1 cellular context compared by ENCODE assay signal in genomic region chr11:124763156-124763947, GRCh38.
TF ChIP-seq lines count a peak whose summit lies in the region.

No MANE protein-coding gene starts in this region.

TF ChIP-seq in K562, 482 proteins besides CTCF, POLR2A, EP300 and RAD21 (continued from another document):
- TF ChIP-seq RNF219 (CRISPR knock-in tag; IDR thresholded peaks at IDR 0.05), result no peak
- peak; percentile 23; the same call in 1 of the 2 replicates for TF ChIP-seq MAX (CRISPR knock-in tag; IDR thresholded peaks at IDR 0.05)
- TF ChIP-seq KLF10 (CRISPR knock-in tag; IDR thresholded peaks at IDR 0.05), result no peak
- peak; percentile 51; the same call in 1 of the 2 replicates for TF ChIP-seq CXXC5 (CRISPR knock-in tag; IDR thresholded peaks at IDR 0.05)
- TF ChIP-seq, protein P1, sequence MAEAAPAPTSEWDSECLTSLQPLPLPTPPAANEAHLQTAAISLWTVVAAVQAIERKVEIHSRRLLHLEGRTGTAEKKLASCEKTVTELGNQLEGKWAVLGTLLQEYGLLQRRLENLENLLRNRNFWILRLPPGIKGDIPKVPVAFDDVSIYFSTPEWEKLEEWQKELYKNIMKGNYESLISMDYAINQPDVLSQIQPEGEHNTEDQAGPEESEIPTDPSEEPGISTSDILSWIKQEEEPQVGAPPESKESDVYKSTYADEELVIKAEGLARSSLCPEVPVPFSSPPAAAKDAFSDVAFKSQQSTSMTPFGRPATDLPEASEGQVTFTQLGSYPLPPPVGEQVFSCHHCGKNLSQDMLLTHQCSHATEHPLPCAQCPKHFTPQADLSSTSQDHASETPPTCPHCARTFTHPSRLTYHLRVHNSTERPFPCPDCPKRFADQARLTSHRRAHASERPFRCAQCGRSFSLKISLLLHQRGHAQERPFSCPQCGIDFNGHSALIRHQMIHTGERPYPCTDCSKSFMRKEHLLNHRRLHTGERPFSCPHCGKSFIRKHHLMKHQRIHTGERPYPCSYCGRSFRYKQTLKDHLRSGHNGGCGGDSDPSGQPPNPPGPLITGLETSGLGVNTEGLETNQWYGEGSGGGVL (CRISPR knock-in tag; IDR thresholded peaks at IDR 0.05), result no peak
- no peak for TF ChIP-seq RBM22 (IDR thresholded peaks at IDR 0.05; ENCODE audit: low read depth, low read length, poor library complexity, severe bottlenecking)
- peak in 1 of 2 experiments; percentile 68; a peak in 1 of 4 replicates for TF ChIP-seq RCOR1 (IDR thresholded peaks at IDR 0.05; ENCODE audit: borderline replicate concordance in 1 of 2, low read depth in 2 of 2, low read length in 2 of 2)
- no peak for TF ChIP-seq NCOA2 (IDR thresholded peaks at IDR 0.05; ENCODE audit: partially characterized antibody in 2 of 2)
- no peak for TF ChIP-seq ETV6 (IDR thresholded peaks at IDR 0.05; ENCODE audit: borderline replicate concordance in 1 of 2, low read depth in 2 of 2, low read length in 1 of 2)
- TF ChIP-seq ETV6 (CRISPR knock-in tag; IDR thresholded peaks at IDR 0.05; ENCODE audit: borderline replicate concordance), result no peak
- TF ChIP-seq BDP1 (IDR thresholded peaks at IDR 0.05; ENCODE audit: insufficient read depth, insufficient read length), result no peak
- TF ChIP-seq ATF6 (CRISPR knock-in tag; IDR thresholded peaks at IDR 0.05), result 0 out of 2 replicates have a peak, but pooled peaks have one; percentile 59
- TF ChIP-seq SMC3 (conservative IDR thresholded peaks at IDR 0.05; ENCODE audit: insufficient read depth, low read depth, low read length), result peak; percentile 80
- no peak for TF ChIP-seq TAF1 (IDR thresholded peaks at IDR 0.05; ENCODE audit: control insufficient read depth, extremely low read depth, insufficient read depth, low read length, severe bottlenecking)
- TF ChIP-seq CTCFL (IDR thresholded peaks at IDR 0.05; ENCODE audit: borderline replicate concordance, insufficient read depth, low read depth, low read length, poor library complexity, severe bottlenecking), result peak; percentile 22
- TF ChIP-seq, protein P2, sequence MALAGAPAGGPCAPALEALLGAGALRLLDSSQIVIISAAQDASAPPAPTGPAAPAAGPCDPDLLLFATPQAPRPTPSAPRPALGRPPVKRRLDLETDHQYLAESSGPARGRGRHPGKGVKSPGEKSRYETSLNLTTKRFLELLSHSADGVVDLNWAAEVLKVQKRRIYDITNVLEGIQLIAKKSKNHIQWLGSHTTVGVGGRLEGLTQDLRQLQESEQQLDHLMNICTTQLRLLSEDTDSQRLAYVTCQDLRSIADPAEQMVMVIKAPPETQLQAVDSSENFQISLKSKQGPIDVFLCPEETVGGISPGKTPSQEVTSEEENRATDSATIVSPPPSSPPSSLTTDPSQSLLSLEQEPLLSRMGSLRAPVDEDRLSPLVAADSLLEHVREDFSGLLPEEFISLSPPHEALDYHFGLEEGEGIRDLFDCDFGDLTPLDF (CRISPR knock-in tag; IDR thresholded peaks at IDR 0.05), result no peak
- TF ChIP-seq MAZ (CRISPR knock-in tag; conservative IDR thresholded peaks at IDR 0.05 in 1 of 2, IDR thresholded peaks at IDR 0.05 in 1 of 2), result peak in 1 of 2 experiments; percentile 30; a peak in 1 of 4 replicates
- TF ChIP-seq ZNF668 (CRISPR knock-in tag; IDR thresholded peaks at IDR 0.05), result no peak
- TF ChIP-seq ELF2 (CRISPR knock-in tag; IDR thresholded peaks at IDR 0.05), result no peak
- TF ChIP-seq SAFB2 (IDR thresholded peaks at IDR 0.05; ENCODE audit: borderline replicate concordance, low read depth, low read length, severe bottlenecking), result no peak
- peak; percentile 49; the same call in 1 of the 2 replicates for TF ChIP-seq KLF16 (IDR thresholded peaks at IDR 0.05)
- TF ChIP-seq, protein P3, sequence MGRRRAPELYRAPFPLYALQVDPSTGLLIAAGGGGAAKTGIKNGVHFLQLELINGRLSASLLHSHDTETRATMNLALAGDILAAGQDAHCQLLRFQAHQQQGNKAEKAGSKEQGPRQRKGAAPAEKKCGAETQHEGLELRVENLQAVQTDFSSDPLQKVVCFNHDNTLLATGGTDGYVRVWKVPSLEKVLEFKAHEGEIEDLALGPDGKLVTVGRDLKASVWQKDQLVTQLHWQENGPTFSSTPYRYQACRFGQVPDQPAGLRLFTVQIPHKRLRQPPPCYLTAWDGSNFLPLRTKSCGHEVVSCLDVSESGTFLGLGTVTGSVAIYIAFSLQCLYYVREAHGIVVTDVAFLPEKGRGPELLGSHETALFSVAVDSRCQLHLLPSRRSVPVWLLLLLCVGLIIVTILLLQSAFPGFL (CRISPR knock-in tag; IDR thresholded peaks at IDR 0.05), result 0 out of 2 replicates have a peak, but pooled peaks have one; percentile 6
- TF ChIP-seq PHB (CRISPR knock-in tag; IDR thresholded peaks at IDR 0.05), result no peak
- TF ChIP-seq EGR1 (conservative IDR thresholded peaks at IDR 0.05), result peak; percentile 50
- TF ChIP-seq PHF8 (IDR thresholded peaks at IDR 0.05; ENCODE audit: borderline replicate concordance, low read length), result 0 out of 2 replicates have a peak, but pooled peaks have one; percentile 1
- no peak for TF ChIP-seq CBFB (CRISPR knock-in tag; IDR thresholded peaks at IDR 0.05)
- 0 out of 2 replicates have a peak, but pooled peaks have one; percentile 17 for TF ChIP-seq TEAD4 (IDR thresholded peaks at IDR 0.05; ENCODE audit: low read length)
- no peak for TF ChIP-seq TEAD4 (CRISPR knock-in tag; IDR thresholded peaks at IDR 0.05; ENCODE audit: borderline replicate concordance)
- TF ChIP-seq MNT (conservative IDR thresholded peaks at IDR 0.05), result no peak
- 0 out of 2 replicates have a peak, but pooled peaks have one; percentile 7 for TF ChIP-seq FOSL1 (tag; conservative IDR thresholded peaks at IDR 0.05)
- TF ChIP-seq, protein P4, sequence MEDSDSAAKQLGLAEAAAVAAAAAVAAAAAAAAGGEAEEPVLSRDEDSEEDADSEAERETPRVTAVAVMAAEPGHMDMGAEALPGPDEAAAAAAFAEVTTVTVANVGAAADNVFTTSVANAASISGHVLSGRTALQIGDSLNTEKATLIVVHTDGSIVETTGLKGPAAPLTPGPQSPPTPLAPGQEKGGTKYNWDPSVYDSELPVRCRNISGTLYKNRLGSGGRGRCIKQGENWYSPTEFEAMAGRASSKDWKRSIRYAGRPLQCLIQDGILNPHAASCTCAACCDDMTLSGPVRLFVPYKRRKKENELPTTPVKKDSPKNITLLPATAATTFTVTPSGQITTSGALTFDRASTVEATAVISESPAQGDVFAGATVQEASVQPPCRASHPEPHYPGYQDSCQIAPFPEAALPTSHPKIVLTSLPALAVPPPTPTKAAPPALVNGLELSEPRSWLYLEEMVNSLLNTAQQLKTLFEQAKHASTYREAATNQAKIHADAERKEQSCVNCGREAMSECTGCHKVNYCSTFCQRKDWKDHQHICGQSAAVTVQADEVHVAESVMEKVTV (CRISPR knock-in tag; IDR thresholded peaks at IDR 0.05), result 0 out of 2 replicates have a peak, but pooled peaks have one; percentile 26
- peak in 1 of 2 experiments; percentile 51; a peak in 1 of 4 replicates for TF ChIP-seq SRF (CRISPR knock-in tag; IDR thresholded peaks at IDR 0.05)
- TF ChIP-seq ZNF384 (IDR thresholded peaks at IDR 0.05; ENCODE audit: low read depth, low read length), result peak; percentile 97
TF ChIP-seq in K562: peak in this region for 35.
